ENCODE assay signal across 1 cellular context in genomic region chr10:122033224-122033926, GRCh38.
TF ChIP-seq lines count a peak whose summit lies in the region.

No MANE protein-coding gene starts in this region.

TF ChIP-seq in HepG2, 621 proteins besides CTCF, POLR2A, EP300 and RAD21:
- no peak for TF ChIP-seq AKAP8 (CRISPR knock-in tag; IDR thresholded peaks at IDR 0.05)
- TF ChIP-seq FOXA1 (IDR thresholded peaks at IDR 0.05) = no peak
- peak; percentile 49 for TF ChIP-seq FOXA1 (CRISPR knock-in tag; IDR thresholded peaks at IDR 0.05)
- peak; percentile 12; the same call in 1 of the 2 replicates for TF ChIP-seq FOXA3 (CRISPR knock-in tag; IDR thresholded peaks at IDR 0.05)
- TF ChIP-seq ZBTB14 (CRISPR knock-in tag; IDR thresholded peaks at IDR 0.05) = no peak
- TF ChIP-seq FIP1L1 (IDR thresholded peaks at IDR 0.05; ENCODE audit: borderline replicate concordance, insufficient read depth, low read depth, low read length) = no peak
